In the genomic region with DNA sequence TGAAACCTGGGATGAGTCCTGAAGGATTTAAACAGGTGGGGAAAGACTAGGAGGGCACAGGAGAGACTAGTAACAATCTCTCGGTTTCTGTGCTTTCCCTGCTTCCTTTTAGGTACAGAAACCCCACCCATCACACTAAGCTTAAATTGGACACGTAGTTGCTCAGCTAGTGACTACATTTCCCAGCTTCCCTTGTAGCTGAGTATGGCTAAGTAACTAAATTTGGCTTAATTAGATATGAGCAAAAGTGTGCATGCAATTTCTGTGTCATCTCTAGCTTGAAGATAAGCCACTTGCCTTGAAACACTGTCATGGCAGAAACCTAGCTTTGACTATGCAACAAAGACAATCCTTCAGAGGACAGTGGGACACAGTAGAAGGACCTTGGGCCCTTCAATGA, we compare ENCODE assay signal across 35 cellular contexts. TPM values are rescaled to one million over a fixed set of nuclear protein-coding genes. Genes with fewer than 3 reads are reported as not detected.
DNase-seq lines count a peak whose midpoint lies in the region; ATAC-seq and TF ChIP-seq lines count a peak whose summit lies in the region.
"Had no signal": no experiment of that assay in that cellular context is flagged by ENCODE, and none has a peak within 500 bp of the region (broad histone marks: within the 10 kb centered on the region; RNA-seq: fewer than 3 reads in every experiment).

No MANE protein-coding gene starts in this region.

- no peak overlapping the region for H3K9ac ChIP-seq in OCI-LY3 (ENCODE audit: low read length)
- H3K9ac ChIP-seq: BLaER1, parathyroid adenoma had no signal

- peaks cover 27% of the 10 kb centered on the region for H3K36me3 ChIP-seq in CD4-positive, CD25-positive, alpha-beta regulatory T cell (ENCODE audit: control insufficient read depth, insufficient read depth, low read length)
- peaks cover 2% of the 10 kb centered on the region for H3K36me3 ChIP-seq in OCI-LY3 (replicated peaks; ENCODE audit: low read depth, low read length)
- peaks cover 0 to 88% (median 24%) of the 10 kb centered on the region in 6 donors for H3K36me3 ChIP-seq in spleen
- H3K36me3 ChIP-seq: breast epithelium had no signal

- peak overlapping the region; percentile 48 for H3K27ac ChIP-seq in CD4-positive, CD25-positive, alpha-beta regulatory T cell (ENCODE audit: insufficient read depth, low read length, poor library complexity, severe bottlenecking)
- no peak overlapping the region for H3K27ac ChIP-seq in OCI-LY3 (ENCODE audit: low read length)
- no peak overlapping the region for H3K27ac ChIP-seq in spleen
- H3K27ac ChIP-seq: BLaER1, breast epithelium, esophagus squamous epithelium, HL-60, lower lobe of right lung, parathyroid adenoma, right atrium auricular region, testis had no signal

- no peaks in the 10 kb centered on the region for H3K79me2 ChIP-seq in OCI-LY3 (ENCODE audit: low read length)

- H3K9me3 Mint-ChIP-seq in CD4-positive, CD25-positive, alpha-beta regulatory T cell = no peaks in the 10 kb centered on the region
- no peaks in the 10 kb centered on the region for H3K9me3 Mint-ChIP-seq in immature natural killer cell
- H3K9me3 Mint-ChIP-seq: neural crest cell, WTC11 had no signal

- ATAC-seq in CD4-positive, CD25-positive, alpha-beta regulatory T cell (ENCODE audit: low read depth in 2 of 2) = peak in 1 of 2 donors; percentile 18
- ATAC-seq in GM19467 (IDR thresholded peaks at IDR 0.05; ENCODE audit: unreplicated experiment) = no peak
- ATAC-seq: HepG2, lower lobe of right lung, mucosa of descending colon, WTC11 had no signal

- peak overlapping the region; percentile 4 for H3K4me3 ChIP-seq in CD4-positive, CD25-positive, alpha-beta regulatory T cell (ENCODE audit: low read depth, low read length)
- H3K4me3 ChIP-seq in GM12864 (ENCODE audit: low read depth, low read length) (no peak overlapping the region), OCI-LY3 (ENCODE audit: low read length) (no peak overlapping the region), spleen (no peak overlapping the region)
- H3K4me3 ChIP-seq: BLaER1, breast epithelium, esophagus squamous epithelium, heart right ventricle, lower lobe of right lung, mucosa of descending colon, right atrium auricular region, testis had no signal

- H3K4me2 ChIP-seq in OCI-LY3 (ENCODE audit: low read length) = peak overlapping the region; percentile 23

- peaks cover 32% of the 10 kb centered on the region for H3K4me1 ChIP-seq in CD4-positive, CD25-positive, alpha-beta regulatory T cell (ENCODE audit: control insufficient read depth, insufficient read depth, low read length, poor library complexity, severe bottlenecking)
- H3K4me1 ChIP-seq in OCI-LY3 (ENCODE audit: low read length) = peaks cover 26% of the 10 kb centered on the region
- peaks cover 3 to 32% (median 12%) of the 10 kb centered on the region in 6 donors for H3K4me1 ChIP-seq in spleen
- H3K4me1 ChIP-seq: breast epithelium, esophagus squamous epithelium, lower lobe of right lung, parathyroid adenoma, right atrium auricular region, testis had no signal

- intact Hi-C loops in spleen (cut with DNase I; ENCODE audit: low total_unique reads) = no loop called here

- no peaks in the 10 kb centered on the region for H3K27me3 ChIP-seq in CD4-positive, CD25-positive, alpha-beta regulatory T cell (ENCODE audit: control insufficient read depth, insufficient read depth, low read length)
- H3K27me3 ChIP-seq in OCI-LY3 (ENCODE audit: low read depth, low read length) (no peaks in the 10 kb centered on the region), spleen (replicated peaks in 1 of 7) (no peaks in the 10 kb centered on the region)
- H3K27me3 ChIP-seq: BLaER1, breast epithelium, esophagus squamous epithelium, heart right ventricle, right atrium auricular region, testis had no signal

- TF ChIP-seq CTCF in GM12864 (IDR thresholded peaks at IDR 0.05; ENCODE audit: low read depth, low read length, missing control alignments) (no peak), OCI-LY3 (IDR thresholded peaks at IDR 0.05; ENCODE audit: low read depth, low read length) (no peak), spleen (IDR thresholded peaks at IDR 0.05 in 8 of 11, conservative IDR thresholded peaks at IDR 0.05 in 3 of 11) (no peak)

- peak overlapping the region; percentile 27 to 94 (median 86) for H3K27ac Mint-ChIP-seq in CD4-positive, CD25-positive, alpha-beta regulatory T cell
- H3K27ac Mint-ChIP-seq in immature natural killer cell = peak overlapping the region in 5 of 6 donors; percentile 35 to 76 (median 66)
- H3K27ac Mint-ChIP-seq: WTC11 had no signal

- no peaks in the 10 kb centered on the region for H3K9me3 ChIP-seq in CD4-positive, CD25-positive, alpha-beta regulatory T cell (ENCODE audit: control insufficient read depth in 2 of 2, low read length in 2 of 2)
- H3K9me3 ChIP-seq in OCI-LY3 (ENCODE audit: insufficient read depth, low read length) (no peaks in the 10 kb centered on the region), spleen (no peaks in the 10 kb centered on the region)
- H3K9me3 ChIP-seq: BLaER1, breast epithelium, Caco-2, esophagus squamous epithelium, heart right ventricle, lower lobe of right lung, mucosa of descending colon, right atrium auricular region, testis had no signal

- 68 to 88% (median 76%) methylated on average over 2 of the region's 2 CpGs for WGBS in spleen, 5 donors

- H3K36me3 Mint-ChIP-seq in CD4-positive, CD25-positive, alpha-beta regulatory T cell = peaks cover 9% of the 10 kb centered on the region
- peaks cover 4 to 21% (median 12%) of the 10 kb centered on the region in 3 donors for H3K36me3 Mint-ChIP-seq in immature natural killer cell

- peaks cover 23 to 44% (median 37%) of the 10 kb centered on the region in 4 donors for H3K4me1 Mint-ChIP-seq in CD4-positive, CD25-positive, alpha-beta regulatory T cell
- H3K4me1 Mint-ChIP-seq in immature natural killer cell = peaks cover 31 to 55% of the 10 kb centered on the region in 2 donors
- H3K4me1 Mint-ChIP-seq: WTC11 had no signal

- H4K20me1 ChIP-seq in OCI-LY3 (ENCODE audit: insufficient read depth, low read length) = peaks cover 7% of the 10 kb centered on the region; the same call in 1 of the 2 replicates

- no peak for TF ChIP-seq POLR2A in spleen (IDR thresholded peaks at IDR 0.05)

- no peak overlapping the region for H2AFZ ChIP-seq in OCI-LY3 (ENCODE audit: low read depth, low read length)
- H2AFZ ChIP-seq: parathyroid adenoma had no signal

- no peaks in the 10 kb centered on the region for H3K27me3 Mint-ChIP-seq in CD4-positive, CD25-positive, alpha-beta regulatory T cell
- H3K27me3 Mint-ChIP-seq in immature natural killer cell (ENCODE audit: low read depth in 3 of 3) = peaks cover 0 to 4% (median 0%) of the 10 kb centered on the region in 3 donors

- peak in 1 of 3 donors; percentile 54 for DNase-seq in CD4-positive, CD25-positive, alpha-beta regulatory T cell
- DNase-seq in GM12864 (ENCODE audit: low read depth) = peak; percentile 30
- DNase-seq in immature natural killer cell = no peak
- DNase-seq in stimulated activated naive CD4-positive, alpha-beta T cell (lab: John Stamatoyannopoulos, UW) = no peak
- no peak for DNase-seq in activated effector memory CD4-positive, alpha-beta T cell treated with Interleukin-2 at 50 U/mL for 16 hours
- no peak for DNase-seq in spleen
- DNase-seq: activated CD4-positive, alpha-beta T cell treated with anti-CD3 and anti-CD28 coated beads, Interleukin-2, amount 50 U/mL, for 48 hours; activated naive CD4-positive, alpha-beta T cell; amygdala; Caco-2; cortex of kidney; DMS79; esophagus squamous epithelium; foreskin melanocyte; GF-D8; heart right ventricle; kidney glomerular epithelial cell; lower lobe of right lung; mucosa of descending colon; NCI-H510A; SHP77; stimulated activated CD4-positive, alpha-beta T cell treated with anti-CD3 and anti-CD28 coated beads, Interleukin-4, amount 100 ng/mL, for 1 hour; T1000; testis had no signal

- H3K4me3 Mint-ChIP-seq in CD4-positive, CD25-positive, alpha-beta regulatory T cell = peak overlapping the region in 2 of 4 donors; percentile 24 to 33
- no peak overlapping the region for H3K4me3 Mint-ChIP-seq in immature natural killer cell
- H3K4me3 Mint-ChIP-seq: neural crest cell, WTC11 had no signal

RNA-seq across cellular contexts. Expression of a gene that starts 36.5 kb away (rescaled TPM):
- not detected for total RNA-seq in CD4-positive, CD25-positive, alpha-beta regulatory T cell
- not detected for polyA plus RNA-seq in CD4-positive, CD25-positive, alpha-beta regulatory T cell
- polyA plus RNA-seq in immature natural killer cell (not detected), spleen (not detected)
- total RNA-seq in spleen = not detected
- total RNA-seq: breast epithelium, Caco-2, esophagus squamous epithelium, HepG2, lower lobe of right lung, mucosa of descending colon, right atrium auricular region, testis, WTC11 had no signal
- polyA plus RNA-seq: AG04450, heart right ventricle, HepG2 had no signal
